14 cellular contexts compared by ENCODE assay signal in the genomic region with DNA sequence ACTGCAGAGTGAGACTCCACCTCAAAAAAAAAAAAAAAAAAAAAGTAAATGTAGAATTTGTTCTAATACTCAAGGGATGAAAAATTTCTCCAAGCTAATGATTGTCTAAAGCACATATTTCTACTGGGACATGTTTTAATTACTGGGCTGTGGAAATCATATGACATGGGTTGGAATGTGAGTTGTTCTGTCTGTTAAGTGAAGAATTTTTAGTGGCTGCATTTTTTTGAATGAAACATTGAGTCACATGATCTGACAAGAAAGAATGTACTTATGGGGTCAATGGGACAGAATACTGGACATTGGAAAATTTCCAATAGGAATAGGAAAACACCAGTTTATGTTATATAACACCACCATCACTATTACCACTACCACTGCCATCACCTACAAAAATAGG.
A peak's percentile ranks its signal among the peaks of the same experiment; 100 is the strongest.
DNase-seq lines count a peak whose midpoint lies in the region; ATAC-seq and TF ChIP-seq lines count a peak whose summit lies in the region.
"Had no signal": no experiment of that assay in that cellular context is flagged by ENCODE, and none has a peak within 500 bp of the region (broad histone marks: within the 10 kb centered on the region; RNA-seq: fewer than 3 reads in every experiment).

No MANE protein-coding gene starts in this region.

- H3K27me3 ChIP-seq in BJ (ENCODE audit: control insufficient read depth, insufficient read depth, low read length) (no peaks in the 10 kb centered on the region), left lung (no peaks in the 10 kb centered on the region)
- H3K27me3 ChIP-seq: stomach had no signal

- peak; percentile 30 for ATAC-seq in left lung
- ATAC-seq in HG02759 (IDR thresholded peaks at IDR 0.05; ENCODE audit: unreplicated experiment) = no peak
- no peak for ATAC-seq in GM21390 (IDR thresholded peaks at IDR 0.05; ENCODE audit: unreplicated experiment)
- ATAC-seq in HG02623 (IDR thresholded peaks at IDR 0.05; ENCODE audit: unreplicated experiment) = no peak
- ATAC-seq: sciatic nerve had no signal

- H3K27ac ChIP-seq in HEK293 (ENCODE audit: extremely low read depth, low read depth, low read length) = no peak overlapping the region
- H3K27ac ChIP-seq in left lung = peak overlapping the region in 1 of 2 donors; percentile 86
- H3K27ac ChIP-seq: WERI-Rb-1 had no signal

- TF ChIP-seq CTCF in BJ (IDR thresholded peaks at IDR 0.05; ENCODE audit: insufficient read depth, low read depth, low read length) (no peak), HEK293 (tag by site-specific recombination; IDR thresholded peaks at IDR 0.05) (no peak), cardiac fibroblast (IDR thresholded peaks at IDR 0.05; ENCODE audit: low read depth, low read length) (no peak), left lung (IDR thresholded peaks at IDR 0.05) (no peak)

- intact Hi-C loops in left lung (cut with DNase I) = no loop called here

- CTCF ChIA-PET in BJ (lab: Yijun Ruan, JAX) (no interaction called here), HEK293 (lab: Yijun Ruan, JAX) (no interaction called here)

- no peaks in the 10 kb centered on the region for H3K36me3 ChIP-seq in BJ (ENCODE audit: control insufficient read depth, insufficient read depth, low read length)
- H3K36me3 ChIP-seq in HEK293 (ENCODE audit: control insufficient read depth in 2 of 2, insufficient read depth in 1 of 2, low read length in 2 of 2) = no peaks in the 10 kb centered on the region
- H3K36me3 ChIP-seq in left lung = no peaks in the 10 kb centered on the region
- H3K36me3 ChIP-seq: stomach, WERI-Rb-1 had no signal

- H3K9me3 ChIP-seq in HEK293 (ENCODE audit: control insufficient read depth, insufficient read depth, low read depth, low read length) = no peaks in the 10 kb centered on the region
- no peaks in the 10 kb centered on the region for H3K9me3 ChIP-seq in left lung
- H3K9me3 ChIP-seq: stomach had no signal

- H3K4me3 ChIP-seq in BJ (ENCODE audit: low read depth, low read length) (no peak overlapping the region), HEK293 (ENCODE audit: low read depth, low read length) (no peak overlapping the region), cardiac fibroblast (replicated peaks in 1 of 2; ENCODE audit: low read depth in 2 of 2, low read length in 2 of 2) (no peak overlapping the region), left lung (no peak overlapping the region)
- H3K4me3 ChIP-seq: stomach had no signal

- DNase-seq in BJ (ENCODE audit: low read depth) = peak; percentile 47
- peak; percentile 52 to 59 for DNase-seq in cardiac fibroblast (ENCODE audit: low read depth in 2 of 2)
- no peak for DNase-seq in left lung
- no peak for DNase-seq in COR-L47 (lab: John Stamatoyannopoulos, UW)
- DNase-seq: activated T-cell treated with anti-CD3 and anti-CD28 coated beads for 4 hours, NCI-H1436, NCI-H526 treated with DMSO at 0.1 percent for 48 hours, stomach, WERI-Rb-1 had no signal

- POLR2A ChIA-PET in BJ (lab: Charles Lee) (no interaction called here), HEK293 (lab: Yijun Ruan, JAX) (interaction anchor here (1.0 kb wide), 1 partner anchor 124 kb away, joined by 3 read pairs; the partner anchor contains the start of gene IVNS1ABP)

- H3K4me1 ChIP-seq in HEK293 (ENCODE audit: control insufficient read depth, insufficient read depth, low read length) (peaks cover 7% of the 10 kb centered on the region), left lung (peaks cover 4 to 23% of the 10 kb centered on the region in 2 donors)

TF ChIP-seq in HEK293, 187 proteins besides CTCF, POLR2A, EP300 and RAD21:
- peak; percentile 27; the same call in 1 of the 2 replicates for TF ChIP-seq ZNF362 (tag by site-specific recombination; IDR thresholded peaks at IDR 0.05)
- no peak for TF ChIP-seq ZNF157 (tag by site-specific recombination; IDR thresholded peaks at IDR 0.05)
- no peak for TF ChIP-seq ZNF404 (tag by site-specific recombination; IDR thresholded peaks at IDR 0.05)
- TF ChIP-seq ZNF596 (tag by site-specific recombination; IDR thresholded peaks at IDR 0.05) = no peak

Comparison
In these comparisons a context has a peak if more than half of its experiments do, and no peak if none do; other contexts are left out.
1. DNase-seq: peak in BJ (single experiment) and cardiac fibroblast (2 of 2); none in left lung (0 of 2) and COR-L47 (single experiment).